In genomic region chr15:69755571-69756310, GRCh38 we compare ENCODE assay signal across 8 cellular contexts.
DNase-seq lines count a peak whose midpoint lies in the region; TF ChIP-seq lines count a peak whose summit lies in the region.

No MANE protein-coding gene starts in this region.

- in situ Hi-C loops in GM13977 (cut with MboI; ENCODE audit: low pct_unique_long_range_greater_than_20kb, low sequenced_read_pairs, unreplicated experiment) = no loop called here

- H3K36me3 Mint-ChIP-seq in nephron progenitor cell (ENCODE audit: low read depth) = peaks cover 11% of the 10 kb centered on the region

- peaks cover 15% of the 10 kb centered on the region for H3K27me3 Mint-ChIP-seq in nephron progenitor cell (ENCODE audit: low read depth, poor library complexity)

- no peak overlapping the region for H3K27ac ChIP-seq in HEK293 (ENCODE audit: extremely low read depth, low read depth, low read length)

- no peaks in the 10 kb centered on the region for H3K36me3 ChIP-seq in HEK293 (ENCODE audit: control insufficient read depth in 2 of 2, insufficient read depth in 1 of 2, low read length in 2 of 2)

- H3K4me1 ChIP-seq in HEK293 (ENCODE audit: control insufficient read depth, insufficient read depth, low read length) = peaks cover 19% of the 10 kb centered on the region

- no peaks in the 10 kb centered on the region for H3K9me3 ChIP-seq in HEK293 (ENCODE audit: control insufficient read depth, insufficient read depth, low read depth, low read length)

- CTCF ChIA-PET in HEK293 (lab: Yijun Ruan, JAX) = interaction anchor here (0.6 to 1.1 kb wide), 4 partner anchors 27 to 732 kb away, joined by 3 to 5 read pairs (median 4); no protein-coding TSS in a partner anchor

- H3K4me3 ChIP-seq in HEK293 (ENCODE audit: low read depth, low read length) = no peak overlapping the region

- DNase-seq in GM13977 (ENCODE audit: low spot score) (peak; percentile 76), NCI-H2171 treated with DMSO at 0.1 percent for 48 hours (lab: John Stamatoyannopoulos, UW) (peak; percentile 53), activated T-cell treated with anti-CD3 and anti-CD28 coated beads for 48 hours (ENCODE audit: low read depth) (peak; percentile 76), nephron progenitor cell (peak; percentile 14), DMS79 treated with DMSO at 0.1 percent for 48 hours (lab: John Stamatoyannopoulos, UW) (no peak), NCI-H1092 (lab: John Stamatoyannopoulos, UW) (no peak), globus pallidus (ENCODE audit: low spot score) (no peak)

- no peak for TF ChIP-seq CTCF in GM13977 (IDR thresholded peaks at IDR 0.05; ENCODE audit: extremely low read depth, insufficient read depth, missing control alignments)
- no peak for TF ChIP-seq CTCF in HEK293 (tag by site-specific recombination; IDR thresholded peaks at IDR 0.05)
- TF ChIP-seq CTCF in nephron progenitor cell (IDR thresholded peaks at IDR 0.05) = no peak

- H3K4me1 Mint-ChIP-seq in nephron progenitor cell = peaks cover 43% of the 10 kb centered on the region

- POLR2A ChIA-PET in HEK293 (lab: Yijun Ruan, JAX) = no interaction called here

- H3K9me3 Mint-ChIP-seq in nephron progenitor cell = peaks cover 20% of the 10 kb centered on the region

- H3K27ac Mint-ChIP-seq in nephron progenitor cell = peak overlapping the region; percentile 6

- no peak overlapping the region for H3K4me3 Mint-ChIP-seq in nephron progenitor cell

TF ChIP-seq in HEK293, 187 proteins besides CTCF, POLR2A, EP300 and RAD21:
- TF ChIP-seq, protein P1, sequence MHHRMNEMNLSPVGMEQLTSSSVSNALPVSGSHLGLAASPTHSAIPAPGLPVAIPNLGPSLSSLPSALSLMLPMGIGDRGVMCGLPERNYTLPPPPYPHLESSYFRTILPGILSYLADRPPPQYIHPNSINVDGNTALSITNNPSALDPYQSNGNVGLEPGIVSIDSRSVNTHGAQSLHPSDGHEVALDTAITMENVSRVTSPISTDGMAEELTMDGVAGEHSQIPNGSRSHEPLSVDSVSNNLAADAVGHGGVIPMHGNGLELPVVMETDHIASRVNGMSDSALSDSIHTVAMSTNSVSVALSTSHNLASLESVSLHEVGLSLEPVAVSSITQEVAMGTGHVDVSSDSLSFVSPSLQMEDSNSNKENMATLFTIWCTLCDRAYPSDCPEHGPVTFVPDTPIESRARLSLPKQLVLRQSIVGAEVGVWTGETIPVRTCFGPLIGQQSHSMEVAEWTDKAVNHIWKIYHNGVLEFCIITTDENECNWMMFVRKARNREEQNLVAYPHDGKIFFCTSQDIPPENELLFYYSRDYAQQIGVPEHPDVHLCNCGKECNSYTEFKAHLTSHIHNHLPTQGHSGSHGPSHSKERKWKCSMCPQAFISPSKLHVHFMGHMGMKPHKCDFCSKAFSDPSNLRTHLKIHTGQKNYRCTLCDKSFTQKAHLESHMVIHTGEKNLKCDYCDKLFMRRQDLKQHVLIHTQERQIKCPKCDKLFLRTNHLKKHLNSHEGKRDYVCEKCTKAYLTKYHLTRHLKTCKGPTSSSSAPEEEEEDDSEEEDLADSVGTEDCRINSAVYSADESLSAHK (tag by site-specific recombination; IDR thresholded peaks at IDR 0.05) = peak; percentile 85
- TF ChIP-seq EGR2 (tag by site-specific recombination; IDR thresholded peaks at IDR 0.05; ENCODE audit: low read depth) (peak; percentile 66), ZFHX2 (tag by site-specific recombination; conservative IDR thresholded peaks at IDR 0.05) (peak; percentile 66), SCRT1 (tag by site-specific recombination; IDR thresholded peaks at IDR 0.05; ENCODE audit: borderline replicate concordance) (no peak), SP7 (tag by site-specific recombination; IDR thresholded peaks at IDR 0.05) (0 out of 2 replicates have a peak, but pooled peaks have one; percentile 25), MEIS1 (CRISPR knock-in tag; IDR thresholded peaks at IDR 0.05; ENCODE audit: borderline replicate concordance) (no peak)

Comparison
In these comparisons a context has a peak if more than half of its experiments do, and no peak if none do; other contexts are left out.
1. DNase-seq: peak in GM13977 (single experiment), NCI-H2171 treated with DMSO at 0.1 percent for 48 hours (single experiment), activated T-cell treated with anti-CD3 and anti-CD28 coated beads for 48 hours (single experiment) and nephron progenitor cell (single experiment); none in DMS79 treated with DMSO at 0.1 percent for 48 hours (single experiment), NCI-H1092 (single experiment) and globus pallidus (single experiment).